In genomic region chr16:88730632-88731607, GRCh38 we compare ENCODE assay signal across 1 cellular context.
TF ChIP-seq lines count a peak whose summit lies in the region.

No MANE protein-coding gene starts in this region.

TF ChIP-seq in K562, 482 proteins besides CTCF, POLR2A, EP300 and RAD21:
- TF ChIP-seq MYNN (IDR thresholded peaks at IDR 0.05) (no peak), MYNN (CRISPR knock-in tag; IDR thresholded peaks at IDR 0.05) (no peak), ZNF449 (CRISPR knock-in tag; IDR thresholded peaks at IDR 0.05) (no peak), FOXA3 (CRISPR knock-in tag; conservative IDR thresholded peaks at IDR 0.05 in 1 of 2, IDR thresholded peaks at IDR 0.05 in 1 of 2) (no peak), ARNT (IDR thresholded peaks at IDR 0.05) (no peak), POLR2G (IDR thresholded peaks at IDR 0.05; ENCODE audit: low read depth, low read length) (peak; percentile 50; the same call in 1 of the 2 replicates), ZNF76 (CRISPR knock-in tag; IDR thresholded peaks at IDR 0.05; ENCODE audit: borderline replicate concordance) (no peak), MTF1 (CRISPR knock-in tag; IDR thresholded peaks at IDR 0.05; ENCODE audit: borderline replicate concordance) (no peak), ZNF316 (IDR thresholded peaks at IDR 0.05) (no peak), SPI1 (IDR thresholded peaks at IDR 0.05; ENCODE audit: borderline replicate concordance, low read depth, low read length) (no peak), HOMEZ (CRISPR knock-in tag; IDR thresholded peaks at IDR 0.05) (no peak), CREB3L1 (IDR thresholded peaks at IDR 0.05; ENCODE audit: borderline replicate concordance, low read depth) (no peak), SIN3B (IDR thresholded peaks at IDR 0.05; ENCODE audit: low read depth) (no peak), ZNF398 (CRISPR knock-in tag; IDR thresholded peaks at IDR 0.05) (no peak), SP2 (IDR thresholded peaks at IDR 0.05; ENCODE audit: extremely low read depth, low read depth, low read length, poor library complexity, severe bottlenecking) (no peak), ZNF75A (CRISPR knock-in tag; IDR thresholded peaks at IDR 0.05) (no peak), RBM22 (IDR thresholded peaks at IDR 0.05; ENCODE audit: low read depth, low read length, poor library complexity, severe bottlenecking) (peak; percentile 48), NFIC (IDR thresholded peaks at IDR 0.05) (peak; percentile 33; the same call in 1 of the 2 replicates), DPF2 (IDR thresholded peaks at IDR 0.05) (no peak), SNRNP70 (optimal IDR thresholded peaks at IDR 0.05; ENCODE audit: low read depth, low read length) (no peak), HDAC8 (tag; IDR thresholded peaks at IDR 0.05) (no peak), SIN3A (IDR thresholded peaks at IDR 0.05; ENCODE audit: borderline replicate concordance in 2 of 2, control insufficient read depth in 1 of 2, low read depth in 2 of 2, low read length in 2 of 2) (no peak), ZFX (CRISPR knock-in tag; IDR thresholded peaks at IDR 0.05) (no peak)
